23 cellular contexts compared by ENCODE assay signal in the genomic region with DNA sequence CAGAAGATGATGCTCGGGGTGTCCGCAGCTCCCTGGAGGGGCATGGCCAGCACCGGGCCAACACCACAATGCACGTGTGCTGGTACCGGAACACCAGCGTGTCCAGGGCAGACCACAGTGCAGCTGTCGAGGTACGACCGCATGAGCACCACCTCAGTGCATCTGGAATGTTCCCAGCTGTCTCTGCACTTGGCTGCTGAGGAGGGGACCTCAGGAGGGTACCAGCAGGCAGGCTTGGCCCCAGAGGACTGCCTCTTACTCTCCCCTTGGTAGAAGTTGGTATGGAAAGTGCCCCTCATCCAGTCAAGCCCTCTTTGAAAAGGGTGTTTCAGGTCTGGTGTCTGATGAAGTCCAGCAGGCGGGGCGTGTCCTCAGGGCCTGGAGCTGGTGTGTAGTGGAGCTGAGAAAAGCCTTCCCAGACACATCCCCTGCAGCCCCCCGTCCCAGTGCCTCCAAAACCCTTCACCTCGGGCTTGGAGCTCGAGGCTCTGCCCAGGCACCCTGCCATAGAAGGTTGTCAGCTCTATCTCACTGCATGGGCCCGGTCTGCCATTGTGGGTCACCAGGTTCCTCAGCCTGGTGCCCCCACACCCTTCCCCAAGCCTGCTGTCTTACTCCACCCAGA.
"Had no signal": no experiment of that assay in that cellular context is flagged by ENCODE, and none has a peak within 500 bp of the region (broad histone marks: within the 10 kb centered on the region; RNA-seq: fewer than 3 reads in every experiment).

No MANE protein-coding gene starts in this region.

- H3K36me3 ChIP-seq: ovary, uterus had no signal

- DNase-seq: activated CD4-positive, alpha-beta T cell treated with anti-CD3 and anti-CD28 coated beads for 1 hour; activated CD8-positive, alpha-beta memory T cell treated with anti-CD3 and anti-CD28 coated beads for 24 hours; activated CD8-positive, alpha-beta memory T cell treated with anti-CD3 and anti-CD28 coated beads, Interleukin-2, amount 50 U/mL, for 48 hours; activated gamma-delta T cell treated with Interleukin-2 at 50 U/mL for 16 hours; activated naive CD8-positive, alpha-beta T cell treated with anti-CD3 and anti-CD28 coated beads for 36 hours; activated T-cell treated with anti-CD3 and anti-CD28 coated beads, Interleukin-2, amount 50 U/mL, for 72 hours; amniotic stem cell; colonic mucosa; erythroblast; gastrocnemius medialis; kidney; left lung; mammary epithelial cell; midbrain; ovary; stimulated activated CD8-positive, alpha-beta memory T cell treated with anti-CD3 and anti-CD28 coated beads, Interleukin-4, amount 100 ng/mL, for 48 hours; stimulated activated naive CD4-positive, alpha-beta T cell; T-helper 17 cell; uterus had no signal

- H3K9me3 ChIP-seq: colonic mucosa, gastrocnemius medialis, left lung, ovary, tibial artery, uterus had no signal

- H3K27ac ChIP-seq: colonic mucosa, gastrocnemius medialis, left lung, ovary, tibial artery, uterus, VCaP had no signal

- H3K9me3 Mint-ChIP-seq: activated naive CD8-positive, alpha-beta T cell treated with anti-CD3 and anti-CD28 coated beads for 36 hours; activated T-cell treated with anti-CD3 and anti-CD28 coated beads, Interleukin-2, amount 50 U/mL, for 72 hours; central memory CD8-positive, alpha-beta T cell; neural crest cell had no signal

- FAIRE-seq: kidney had no signal

- H3K27me3 Mint-ChIP-seq: activated naive CD8-positive, alpha-beta T cell treated with anti-CD3 and anti-CD28 coated beads for 36 hours; central memory CD8-positive, alpha-beta T cell; T-helper 17 cell had no signal

- ATAC-seq: activated T-cell treated with anti-CD3 and anti-CD28 coated beads, Interleukin-2, amount 50 U/mL, for 72 hours; gastrocnemius medialis; left lung; T-helper 17 cell had no signal

- H3K4me1 Mint-ChIP-seq: activated naive CD8-positive, alpha-beta T cell treated with anti-CD3 and anti-CD28 coated beads for 36 hours; central memory CD8-positive, alpha-beta T cell; neural crest cell had no signal

- H3K4me1 ChIP-seq: colonic mucosa, gastrocnemius medialis, left lung, tibial artery, uterus had no signal

- H3K27ac Mint-ChIP-seq: activated naive CD8-positive, alpha-beta T cell treated with anti-CD3 and anti-CD28 coated beads for 36 hours; activated T-cell treated with anti-CD3 and anti-CD28 coated beads, Interleukin-2, amount 50 U/mL, for 72 hours; T-helper 17 cell had no signal

- H3K36me3 Mint-ChIP-seq: activated naive CD8-positive, alpha-beta T cell treated with anti-CD3 and anti-CD28 coated beads for 36 hours had no signal

- H3K4me3 Mint-ChIP-seq: activated naive CD8-positive, alpha-beta T cell treated with anti-CD3 and anti-CD28 coated beads for 36 hours; activated T-cell treated with anti-CD3 and anti-CD28 coated beads, Interleukin-2, amount 50 U/mL, for 72 hours; central memory CD8-positive, alpha-beta T cell; neural crest cell; T-helper 17 cell had no signal

- H3K27me3 ChIP-seq: colonic mucosa, gastrocnemius medialis, left lung, ovary, tibial artery, uterus had no signal

- H3K4me3 ChIP-seq: colonic mucosa, gastrocnemius medialis, left lung, ovary, tibial artery, uterus had no signal
